8 cellular contexts compared by ENCODE assay signal in genomic region chr17:20063665-20064648, GRCh38. TPM values are rescaled to one million over a fixed set of nuclear protein-coding genes. Genes with fewer than 3 reads are reported as not detected.
DNase-seq lines count a peak whose midpoint lies in the region; ATAC-seq lines count a peak whose summit lies in the region.

No MANE protein-coding gene starts in this region.

- H3K4me1 ChIP-seq in skeletal muscle satellite cell (ENCODE audit: control insufficient read depth, insufficient read depth, low read length), result peaks cover 30% of the 10 kb centered on the region

- DNase-seq in stimulated activated CD4-positive, alpha-beta T cell treated with anti-CD3 and anti-CD28 coated beads, Interleukin-15, amount 100 ng/mL, for 24 hours, result peak; percentile 49
- no peak for DNase-seq in stimulated activated CD4-positive, alpha-beta T cell treated with anti-CD3 and anti-CD28 coated beads, Interleukin-4, amount 100 ng/mL, for 4 hours
- DNase-seq in activated CD4-positive, alpha-beta memory T cell treated with anti-CD3 and anti-CD28 coated beads, Interleukin-2, amount 10 ng/mL, durations not matched to agents 7 days and 5 days, result peak; percentile 18
- DNase-seq in glomerular visceral epithelial cell (ENCODE audit: extremely low spot score) (peak; percentile 87), NCI-H1048 (lab: John Stamatoyannopoulos, UW) (no peak), KG1 (lab: John Stamatoyannopoulos, UW) (no peak)

- peaks cover 28% of the 10 kb centered on the region for H3K4me1 Mint-ChIP-seq in activated CD4-positive, alpha-beta memory T cell treated with anti-CD3 and anti-CD28 coated beads, Interleukin-2, amount 10 ng/mL, durations not matched to agents 7 days and 5 days

- H3K4me3 Mint-ChIP-seq in activated CD4-positive, alpha-beta memory T cell treated with anti-CD3 and anti-CD28 coated beads, Interleukin-2, amount 10 ng/mL, durations not matched to agents 7 days and 5 days, result no peak overlapping the region

- H3K9me3 Mint-ChIP-seq in activated CD4-positive, alpha-beta memory T cell treated with anti-CD3 and anti-CD28 coated beads, Interleukin-2, amount 10 ng/mL, durations not matched to agents 7 days and 5 days, result no peaks in the 10 kb centered on the region

- H3K4me2 ChIP-seq in skeletal muscle satellite cell (ENCODE audit: low read length), result peak overlapping the region; percentile 72

- CTCF ChIA-PET in activated CD4-positive, alpha-beta memory T cell treated with anti-CD3 and anti-CD28 coated beads, Interleukin-2, amount 10 ng/mL, durations not matched to agents 7 days and 5 days (lab: Charles Lee), result interaction anchor here (1.9 kb wide), 1 partner anchor 12 kb away, joined by 4 read pairs; no protein-coding TSS in a partner anchor

- H3K36me3 ChIP-seq in skeletal muscle satellite cell (ENCODE audit: insufficient read depth, low read length), result no peaks in the 10 kb centered on the region

- no peaks in the 10 kb centered on the region for H3K36me3 Mint-ChIP-seq in activated CD4-positive, alpha-beta memory T cell treated with anti-CD3 and anti-CD28 coated beads, Interleukin-2, amount 10 ng/mL, durations not matched to agents 7 days and 5 days (ENCODE audit: low read depth)

- peaks cover 1% of the 10 kb centered on the region for H3K27me3 ChIP-seq in skeletal muscle satellite cell (ENCODE audit: control insufficient read depth, insufficient read depth, low read length)

- H3K9me3 ChIP-seq in skeletal muscle satellite cell (replicated peaks; ENCODE audit: low read length), result no peaks in the 10 kb centered on the region

- H3K27me3 Mint-ChIP-seq in activated CD4-positive, alpha-beta memory T cell treated with anti-CD3 and anti-CD28 coated beads, Interleukin-2, amount 10 ng/mL, durations not matched to agents 7 days and 5 days, result no peaks in the 10 kb centered on the region

- peak overlapping the region; percentile 20 for H3K27ac Mint-ChIP-seq in activated CD4-positive, alpha-beta memory T cell treated with anti-CD3 and anti-CD28 coated beads, Interleukin-2, amount 10 ng/mL, durations not matched to agents 7 days and 5 days

- POLR2A ChIA-PET in activated CD4-positive, alpha-beta memory T cell treated with anti-CD3 and anti-CD28 coated beads, Interleukin-2, amount 10 ng/mL, durations not matched to agents 7 days and 5 days (lab: Charles Lee), result interaction anchor here (1.6 kb wide), 1 partner anchor 8 kb away, joined by 4 read pairs; no protein-coding TSS in a partner anchor

- H3K9ac ChIP-seq in skeletal muscle satellite cell (ENCODE audit: low read depth, low read length), result peak overlapping the region; percentile 38

- ATAC-seq in HG03520 (IDR thresholded peaks at IDR 0.05; ENCODE audit: unreplicated experiment), result peak; percentile 32

- H3K4me3 ChIP-seq in skeletal muscle satellite cell (ENCODE audit: low read length), result peak overlapping the region; percentile 16

RNA-seq across cellular contexts. Expression of gene SPECC1, which starts 54.8 kb away (rescaled TPM):
- total RNA-seq in activated CD4-positive, alpha-beta memory T cell treated with anti-CD3 and anti-CD28 coated beads, Interleukin-2, amount 10 ng/mL, durations not matched to agents 7 days and 5 days, result 10 to 100 TPM in 1 of 2 experiments, 1 to 10 TPM in 1; 9.6 to 10.3 TPM
- 0.76 and 4.4 TPM in 2 replicates for total RNA-seq in skeletal muscle satellite cell (2012; rRNA removed)

Comparison
In these comparisons a context has a peak if more than half of its experiments do, and no peak if none do; other contexts are left out.
1. DNase-seq: peak in stimulated activated CD4-positive, alpha-beta T cell treated with anti-CD3 and anti-CD28 coated beads, Interleukin-15, amount 100 ng/mL, for 24 hours (single experiment), activated CD4-positive, alpha-beta memory T cell treated with anti-CD3 and anti-CD28 coated beads, Interleukin-2, amount 10 ng/mL, durations not matched to agents 7 days and 5 days (single experiment) and glomerular visceral epithelial cell (single experiment); none in stimulated activated CD4-positive, alpha-beta T cell treated with anti-CD3 and anti-CD28 coated beads, Interleukin-4, amount 100 ng/mL, for 4 hours (0 of 2), NCI-H1048 (single experiment) and KG1 (single experiment).